23 cellular contexts compared by ENCODE assay signal in the genomic region with DNA sequence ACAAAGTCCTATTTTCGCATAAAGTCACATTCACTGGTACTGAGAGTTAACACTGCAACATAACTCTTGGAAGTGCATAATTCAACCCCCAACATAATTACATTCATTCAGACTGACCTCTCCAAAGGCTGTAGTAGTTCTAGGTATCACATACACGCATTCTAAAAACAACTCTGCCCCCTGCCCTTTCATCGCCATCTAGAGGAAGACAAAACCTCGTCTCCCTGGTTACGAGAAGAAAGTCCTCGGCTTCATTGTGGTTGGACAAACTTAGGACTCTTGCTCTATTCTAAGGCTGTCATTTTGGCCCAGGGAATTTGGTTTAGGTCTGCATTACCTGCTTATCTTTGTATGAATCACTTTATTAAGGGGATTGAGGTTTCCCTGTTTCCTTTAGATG.
DNase-seq lines count a peak whose midpoint lies in the region; ATAC-seq and TF ChIP-seq lines count a peak whose summit lies in the region.
"Had no signal": no experiment of that assay in that cellular context is flagged by ENCODE, and none has a peak within 500 bp of the region (broad histone marks: within the 10 kb centered on the region; RNA-seq: fewer than 3 reads in every experiment).

No MANE protein-coding gene starts in this region.

- no peak for DNase-seq in DND-41
- peak; percentile 6 for DNase-seq in HT1080 (ENCODE audit: low read depth)
- DNase-seq in SK-MEL-5 (ENCODE audit: low read depth, low spot score): peak; percentile 9
- peak; percentile 13 for DNase-seq in iPS-NIHi11 (ENCODE audit: low spot score)
- no peak for DNase-seq in activated T-cell treated with anti-CD3 and anti-CD28 coated beads, Interleukin-2, amount 50 U/mL, for 1 hour
- DNase-seq in HPDE6-E6E7 (ENCODE audit: extremely low spot score): no peak
- DNase-seq: activated T-cell treated with anti-CD3 and anti-CD28 coated beads for 4 hours; CD4-positive, CD25-positive, alpha-beta regulatory T cell; cerebellar nuclear complex; hippocampal formation; Kasumi-1; left ventricle myocardium inferior; NCI-H1092; NCI-H1694 treated with DMSO at 0.1 percent for 48 hours; NCI-H524 treated with DMSO at 0.1 percent for 48 hours; stimulated activated naive B cell treated with anti-CD40 and anti-IgM and Interleukin-4, amounts not matched to agents 10 μg/mL and 1 μg/mL and 100 μg/mL, for 72 hours; T-helper 2 cell; upper lobe of right lung had no signal

- H3K27me3 ChIP-seq in DND-41 (ENCODE audit: insufficient read depth, low read length, poor library complexity): no peaks in the 10 kb centered on the region
- H3K27me3 ChIP-seq: gastroesophageal sphincter, neutrophil, suprapubic skin, upper lobe of right lung had no signal

- H4K20me1 ChIP-seq in DND-41 (ENCODE audit: insufficient read depth, low read length): no peaks in the 10 kb centered on the region

- no peaks in the 10 kb centered on the region for H3K4me1 ChIP-seq in DND-41 (ENCODE audit: insufficient read depth, low read length)
- H3K4me1 ChIP-seq: gastroesophageal sphincter, left ventricle myocardium inferior, suprapubic skin, upper lobe of right lung had no signal

- H3K79me2 ChIP-seq in DND-41 (ENCODE audit: insufficient read depth, low read length): no peaks in the 10 kb centered on the region

- H3K27ac ChIP-seq in DND-41 (ENCODE audit: low read length): no peak overlapping the region
- H3K27ac ChIP-seq: gastroesophageal sphincter, left ventricle myocardium inferior, neutrophil, suprapubic skin, upper lobe of right lung had no signal

- peaks cover 6% of the 10 kb centered on the region for H3K9me3 ChIP-seq in DND-41 (ENCODE audit: insufficient read depth, low read length, severe bottlenecking)
- H3K9me3 ChIP-seq: gastroesophageal sphincter, left ventricle myocardium inferior, neutrophil, suprapubic skin, upper lobe of right lung had no signal

- in situ Hi-C loops in SK-MEL-5 (cut with HindIII; ENCODE audit: low pct_unique_long_range_greater_than_20kb, low sequenced_read_pairs): no loop called here

- no peak overlapping the region for H3K4me3 ChIP-seq in DND-41 (ENCODE audit: low read depth in 1 of 2, low read length in 2 of 2)
- H3K4me3 ChIP-seq: gastroesophageal sphincter, left ventricle myocardium inferior, suprapubic skin, upper lobe of right lung had no signal

- H3K36me3 ChIP-seq in DND-41 (ENCODE audit: insufficient read depth, low read length): no peaks in the 10 kb centered on the region
- H3K36me3 ChIP-seq: gastroesophageal sphincter, left ventricle myocardium inferior, neutrophil, suprapubic skin, upper lobe of right lung had no signal

- no peak overlapping the region for H2AFZ ChIP-seq in DND-41 (ENCODE audit: low read depth, low read length)

- no peak overlapping the region for H3K9ac ChIP-seq in DND-41 (ENCODE audit: low read depth, low read length)

- peak; percentile 5 for TF ChIP-seq CTCF in DND-41 (IDR thresholded peaks at IDR 0.05; ENCODE audit: borderline replicate concordance, extremely low read depth, low read length, poor library complexity, severe bottlenecking)

- no peak overlapping the region for H3K4me2 ChIP-seq in DND-41 (ENCODE audit: insufficient read depth, low read length)

- ATAC-seq in DND-41 (ENCODE audit: insufficient read depth, low read depth) (no peak), GM18517 (IDR thresholded peaks at IDR 0.05; ENCODE audit: unreplicated experiment) (no peak)
- ATAC-seq: gastroesophageal sphincter; SK-N-SH treated with all-trans-retinoic acid at 6 μM for 48 hours; stimulated activated naive B cell treated with anti-CD40 and anti-IgM and Interleukin-4, amounts not matched to agents 10 μg/mL and 1 μg/mL and 100 μg/mL, for 72 hours; upper lobe of right lung had no signal

Comparison
In these comparisons a context has a peak if more than half of its experiments do, and no peak if none do; other contexts are left out.
1. DNase-seq: peak in HT1080 (single experiment), SK-MEL-5 (single experiment) and iPS-NIHi11 (single experiment); none in DND-41 (single experiment), activated T-cell treated with anti-CD3 and anti-CD28 coated beads, Interleukin-2, amount 50 U/mL, for 1 hour (single experiment) and HPDE6-E6E7 (single experiment).